ENCODE assay signal across 20 cellular contexts in the genomic region with DNA sequence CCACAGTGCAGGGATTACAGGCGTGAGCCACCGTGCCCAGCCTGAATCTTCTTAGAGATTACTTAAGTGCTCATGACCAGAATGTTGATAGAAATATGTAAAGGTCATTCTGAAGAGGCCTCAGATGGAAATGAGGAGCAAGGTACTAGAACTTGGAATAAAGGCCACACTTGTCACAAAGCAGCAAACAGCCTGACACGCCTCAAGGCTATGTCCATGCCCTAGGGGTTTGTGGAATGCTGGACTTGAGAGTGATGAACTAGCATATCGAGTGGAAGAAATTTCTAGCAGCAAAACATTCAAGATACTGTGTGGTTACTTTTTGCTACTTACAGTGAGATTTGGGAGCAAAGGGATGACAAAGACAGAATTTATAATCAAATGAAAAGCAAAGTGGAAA. TPM values are rescaled to one million over a fixed set of nuclear protein-coding genes. Genes with fewer than 3 reads are reported as not detected.
DNase-seq lines count a peak whose midpoint lies in the region; ATAC-seq and TF ChIP-seq lines count a peak whose summit lies in the region.
"Had no signal": no experiment of that assay in that cellular context is flagged by ENCODE, and none has a peak within 500 bp of the region (broad histone marks: within the 10 kb centered on the region; RNA-seq: fewer than 3 reads in every experiment).

No MANE protein-coding gene starts in this region.

- H3K9me3 ChIP-seq in heart right ventricle (peaks cover 0 to 15% (median 9%) of the 10 kb centered on the region in 11 donors), trophoblast cell (ENCODE audit: insufficient read depth, low read depth, low read length) (peaks cover 3% of the 10 kb centered on the region), breast epithelium (peaks cover 0 to 9% of the 10 kb centered on the region in 2 donors)

- H4K91ac ChIP-seq in trophoblast cell (ENCODE audit: low read depth, low read length) = no peak overlapping the region

- no peak overlapping the region for H4K8ac ChIP-seq in trophoblast cell (ENCODE audit: low read depth, low read length)

- H3K4me2 ChIP-seq in trophoblast cell (ENCODE audit: low read length) = no peak overlapping the region

- no peaks in the 10 kb centered on the region for H3K79me1 ChIP-seq in trophoblast cell (ENCODE audit: low read length)

- intact Hi-C loops in Right ventricle myocardium superior (cut with DNase I) = no loop called here
- intact Hi-C loops in cardiac septum (cut with DNase I) = no loop called here
- intact Hi-C loops in heart right ventricle (cut with DNase I) = no loop called here
- intact Hi-C loops in breast epithelium (cut with DNase I; ENCODE audit: low total_unique reads) = no loop called here

- 53 to 65% methylated on average over 4 of the region's 4 CpGs for WGBS in heart right ventricle, 2 donors
- WGBS in trophoblast cell (ENCODE audit: extremely low coverage, insufficient coverage, insufficient read length) = no CpG with 5 or more reads among the region's 4 CpGs

- H3K14ac ChIP-seq in trophoblast cell (ENCODE audit: low read length) = no peak overlapping the region

- H3K4me3 ChIP-seq in heart right ventricle (no peak overlapping the region), trophoblast cell (ENCODE audit: low read depth, low read length) (no peak overlapping the region), breast epithelium (no peak overlapping the region)
- H3K4me3 ChIP-seq: GM23248 had no signal

- H3K4ac ChIP-seq in trophoblast cell (ENCODE audit: low read depth, low read length) = no peak overlapping the region

- H2AFZ ChIP-seq in trophoblast cell (ENCODE audit: insufficient read depth, low read length, poor library complexity) = no peak overlapping the region
- H2AFZ ChIP-seq: GM23248 had no signal

- H3K36me3 ChIP-seq in heart right ventricle (peaks cover 0 to 12% (median 0%) of the 10 kb centered on the region in 9 donors), trophoblast cell (ENCODE audit: control insufficient read depth in 1 of 2, insufficient read depth in 2 of 2, low read length in 2 of 2) (no peaks in the 10 kb centered on the region), breast epithelium (no peaks in the 10 kb centered on the region)

- no peak overlapping the region for H2BK5ac ChIP-seq in trophoblast cell (ENCODE audit: low read depth, low read length, poor library complexity)

- H3K27me3 ChIP-seq in heart right ventricle (no peaks in the 10 kb centered on the region), trophoblast cell (ENCODE audit: insufficient read depth, low read length) (no peaks in the 10 kb centered on the region), breast epithelium (no peaks in the 10 kb centered on the region), foreskin keratinocyte (no peaks in the 10 kb centered on the region)

- H2AK5ac ChIP-seq in trophoblast cell (ENCODE audit: low read length) = no peak overlapping the region

- no peak overlapping the region for H3K18ac ChIP-seq in trophoblast cell (ENCODE audit: low read length)

- no peak for TF ChIP-seq POLR2A in breast epithelium (IDR thresholded peaks at IDR 0.05)

- H4K12ac ChIP-seq in trophoblast cell (ENCODE audit: low read depth, low read length) = no peak overlapping the region

- DNase-seq in Right ventricle myocardium superior (no peak), cardiac septum (ENCODE audit: low spot score) (no peak), heart right ventricle (no peak), trophoblast cell (peak; percentile 80 to 94), breast epithelium (ENCODE audit: low spot score in 2 of 2) (no peak), foreskin keratinocyte (no peak), DMS 273 treated with DMSO at 0.1 percent for 48 hours (lab: John Stamatoyannopoulos, UW) (no peak)
- DNase-seq: 8988T; CD8-positive, alpha-beta T cell; DMS79 treated with DMSO at 0.1 percent for 48 hours; GM23248; Kasumi-1; MM.1S; NCI-H1092 treated with DMSO at 0.1 percent for 48 hours; NCI-H2081 treated with DMSO at 0.1 percent for 48 hours; NCI-H524; SHP77 had no signal

- no peak for TF ChIP-seq CTCF in heart right ventricle (IDR thresholded peaks at IDR 0.05)
- no peak for TF ChIP-seq CTCF in breast epithelium (IDR thresholded peaks at IDR 0.05)
- no peak for TF ChIP-seq CTCF in foreskin keratinocyte (conservative IDR thresholded peaks at IDR 0.05)

- no peak overlapping the region for H2BK120ac ChIP-seq in trophoblast cell (ENCODE audit: insufficient read depth, low read length, poor library complexity)

- H3K79me2 ChIP-seq in trophoblast cell (ENCODE audit: control insufficient read depth, insufficient read depth, low read length, poor library complexity) = no peaks in the 10 kb centered on the region

- peak; percentile 47 for ATAC-seq in Right ventricle myocardium superior (ENCODE audit: poor library complexity)
- peak in 3 of 8 donors; percentile 26 to 77 (median 50) for ATAC-seq in heart right ventricle
- no peak for ATAC-seq in GM18909 (IDR thresholded peaks at IDR 0.05; ENCODE audit: poor library complexity, unreplicated experiment)
- ATAC-seq in foreskin keratinocyte = no peak
- ATAC-seq: CD8-positive, alpha-beta T cell; HCT116; Panc1 had no signal

- H3K4me1 ChIP-seq in heart right ventricle (peaks cover 0 to 61% (median 38%) of the 10 kb centered on the region in 9 donors), trophoblast cell (ENCODE audit: control insufficient read depth in 1 of 2, insufficient read depth in 2 of 2, low read length in 2 of 2) (no peaks in the 10 kb centered on the region), breast epithelium (no peaks in the 10 kb centered on the region), foreskin keratinocyte (no peaks in the 10 kb centered on the region)

- H3K23ac ChIP-seq in trophoblast cell (ENCODE audit: low read length) = no peak overlapping the region

- H2BK12ac ChIP-seq in trophoblast cell (ENCODE audit: low read length) = no peak overlapping the region

- H3K9ac ChIP-seq in trophoblast cell (ENCODE audit: low read length) = no peak overlapping the region
- H3K9ac ChIP-seq: GM23248 had no signal

- H3K27ac ChIP-seq in heart right ventricle (peak overlapping the region in 6 of 10 donors; percentile 15 to 54 (median 38)), trophoblast cell (ENCODE audit: low read depth, low read length) (no peak overlapping the region), breast epithelium (no peak overlapping the region), foreskin keratinocyte (no peak overlapping the region)
- H3K27ac ChIP-seq: GM23248 had no signal

RNA-seq across cellular contexts. Expression of gene ZNF438, which starts 39.0 kb away (rescaled TPM):
- total RNA-seq in Right ventricle myocardium superior (13.0 TPM), cardiac septum (12.5 TPM), heart right ventricle (10 to 100 TPM in 8 of 10 donors, 1 to 10 TPM in 2; 9.3 to 16.1 (median 12.4) TPM), breast epithelium (10 to 100 TPM in 1 of 3 donors, 1 to 10 TPM in 2; 8.8 to 34.6 (median 10.0) TPM), foreskin keratinocyte (2.7 and 2.8 TPM in 2 replicates)
- polyA plus RNA-seq in heart right ventricle (10 to 100 TPM in 1 of 2 donors, 1 to 10 TPM in 1; 7.8 to 21.1 TPM), foreskin keratinocyte (2.0 TPM in 2 replicates)
- polyA plus RNA-seq in trophoblast cell (2013) = 1.6 TPM in 2 replicates

Comparison
In these comparisons a context has a peak if more than half of its experiments do, and no peak if none do; other contexts are left out.
1. DNase-seq: peak in trophoblast cell (2 of 2); none in Right ventricle myocardium superior (single experiment), cardiac septum (single experiment), heart right ventricle (0 of 2), breast epithelium (0 of 2), foreskin keratinocyte (0 of 2) and DMS 273 treated with DMSO at 0.1 percent for 48 hours (single experiment).
2. H3K27ac ChIP-seq: peak in heart right ventricle (6 of 10); none in trophoblast cell (single experiment), breast epithelium (0 of 2) and foreskin keratinocyte (single experiment).